ENCODE assay signal across 8 cellular contexts in the genomic region with DNA sequence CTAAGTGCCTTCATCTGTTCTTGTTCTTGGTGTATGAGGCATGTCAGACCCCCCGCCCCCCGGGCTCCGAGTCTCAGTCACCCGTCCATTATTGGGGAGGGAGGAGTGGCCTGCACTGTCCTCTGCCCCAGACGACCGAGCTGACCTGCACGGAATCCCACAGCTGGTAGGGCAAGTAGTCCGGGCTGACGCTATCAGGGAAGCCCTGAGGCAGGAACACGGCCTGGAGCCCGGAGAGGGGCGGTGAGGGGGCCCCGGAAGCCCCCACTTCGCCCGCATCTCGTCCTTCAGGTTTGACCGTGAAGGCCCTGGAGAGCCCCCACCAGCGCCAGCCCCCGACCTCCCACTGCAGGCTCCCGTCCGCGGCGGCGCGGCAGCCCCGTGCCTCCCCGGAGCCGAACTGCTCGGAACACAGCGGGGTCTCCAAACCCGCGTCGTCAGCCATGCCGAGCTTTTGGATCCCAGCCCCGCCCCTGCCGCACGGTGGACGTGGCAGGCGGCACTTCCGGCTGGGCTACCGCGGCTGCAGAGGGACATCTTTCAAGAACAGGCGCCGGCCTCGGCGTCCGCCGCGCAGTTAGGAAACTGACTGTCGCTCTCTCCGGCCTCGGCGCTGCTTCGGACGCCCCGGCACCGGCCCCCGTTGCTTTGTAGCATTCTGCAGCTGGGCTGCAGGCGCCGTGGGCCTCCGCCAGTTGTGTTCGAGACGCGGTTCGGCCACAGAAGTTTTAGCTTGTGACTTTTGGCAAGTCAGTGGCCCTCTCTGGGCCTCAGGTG. TPM values are rescaled to one million over a fixed set of nuclear protein-coding genes. Genes with fewer than 3 reads are reported as not detected.
DNase-seq lines count a peak whose midpoint lies in the region; ATAC-seq and TF ChIP-seq lines count a peak whose summit lies in the region.

Gene RUSF1, minus strand, starts transcription at position 463 of the 777 bp plus-strand sequence. Its CDS starts 18 bp downstream, at position 445.

- no peaks in the 10 kb centered on the region for H3K9me3 Mint-ChIP-seq in neural crest cell

- peak; percentile 84 for ATAC-seq in GM21825 (IDR thresholded peaks at IDR 0.05; ENCODE audit: unreplicated experiment)

- intact Hi-C loops in stomach (cut with DNase I; ENCODE audit: low total_unique reads) = no loop called here

- no peaks in the 10 kb centered on the region for H3K9me2 ChIP-seq in Karpas-422 (replicated peaks; ENCODE audit: insufficient read depth, low read length)

- H3K36me3 ChIP-seq in Karpas-422 (ENCODE audit: insufficient read depth, low read length) (no peaks in the 10 kb centered on the region), stomach (peaks cover 0 to 24% (median 15%) of the 10 kb centered on the region in 4 donors)

- H3K9ac ChIP-seq in Karpas-422 (ENCODE audit: low read length) = peak within 1 kb of the TSS; percentile 84

- H3K4me3 Mint-ChIP-seq in neural crest cell = peak within 1 kb of the TSS; percentile 89

- peak within 1 kb of the TSS; percentile 12; the same call in 1 of the 2 replicates for H3K27ac ChIP-seq in Karpas-422 (ENCODE audit: low read length)
- H3K27ac ChIP-seq in stomach = peak within 1 kb of the TSS; percentile 90 to 98 (median 93)

- peaks cover 20% of the 10 kb centered on the region for H3K4me1 Mint-ChIP-seq in neural crest cell

- H3K4me2 ChIP-seq in Karpas-422 (ENCODE audit: low read depth, low read length, poor library complexity, severe bottlenecking) = peak within 1 kb of the TSS; percentile 94

- H3K27me3 Mint-ChIP-seq in neural crest cell (ENCODE audit: low read depth) = peaks cover 9% of the 10 kb centered on the region

- WGBS in stomach, 5 donors = 0 to 1% (median 0%) methylated on average over 13 to 65 of the region's 65 CpGs

- TF ChIP-seq CTCF in fibroblast of villous mesenchyme (IDR thresholded peaks at IDR 0.05; ENCODE audit: insufficient read depth, low read depth, low read length) (no peak), neural crest cell (conservative IDR thresholded peaks at IDR 0.05) (no peak), stomach (IDR thresholded peaks at IDR 0.05) (no peak)

- H3K9me3 ChIP-seq in Karpas-422 (ENCODE audit: low read length) (no peaks in the 10 kb centered on the region), stomach (no peaks in the 10 kb centered on the region)

- no peaks in the 10 kb centered on the region for H3K27me3 ChIP-seq in Karpas-422 (ENCODE audit: low read length)
- no peaks in the 10 kb centered on the region for H3K27me3 ChIP-seq in stomach

- no peaks in the 10 kb centered on the region for H3K36me3 Mint-ChIP-seq in neural crest cell (ENCODE audit: low read depth)

- H4K20me1 ChIP-seq in Karpas-422 (ENCODE audit: insufficient read depth, low read depth, low read length) = no peaks in the 10 kb centered on the region

- H3K4me3 ChIP-seq in Karpas-422 (ENCODE audit: low read length) = peak within 1 kb of the TSS; percentile 79
- peak within 1 kb of the TSS; percentile 96 for H3K4me3 ChIP-seq in fibroblast of villous mesenchyme (ENCODE audit: low read depth, low read length)
- peak within 1 kb of the TSS; percentile 62 to 87 (median 82) for H3K4me3 ChIP-seq in stomach

- peak; percentile 6 for TF ChIP-seq EP300 in stomach (IDR thresholded peaks at IDR 0.05)

- peak; percentile 91 for DNase-seq in EH (ENCODE audit: low read depth)
- DNase-seq in Karpas-422 = peak; percentile 94
- DNase-seq in activated effector memory CD4-positive, alpha-beta T cell treated with anti-CD3 and anti-CD28 coated beads, Interleukin-2, amount 50 U/mL, for 16 hours = peak; percentile 93
- DNase-seq in fibroblast of villous mesenchyme (ENCODE audit: low read depth) = peak; percentile 94
- peak; percentile 81 for DNase-seq in neural crest cell (ENCODE audit: low read depth, low spot score)
- DNase-seq in stomach = peak; percentile 93

- H3K27ac Mint-ChIP-seq in neural crest cell (ENCODE audit: unreplicated experiment) = peak within 1 kb of the TSS; percentile 98

- TF ChIP-seq POLR2A in Raji (IDR thresholded peaks at IDR 0.05; ENCODE audit: insufficient read depth, low read depth, low read length) (peak; percentile 84), stomach (IDR thresholded peaks at IDR 0.05) (no peak)

- H3K4me1 ChIP-seq in Karpas-422 (ENCODE audit: low read length) (peaks cover 29% of the 10 kb centered on the region), stomach (peaks cover 17 to 46% (median 35%) of the 10 kb centered on the region in 4 donors)

- H2AFZ ChIP-seq in Karpas-422 (ENCODE audit: low read length) = peak within 1 kb of the TSS; percentile 45

- peaks cover 35% of the 10 kb centered on the region for H3K79me2 ChIP-seq in Karpas-422 (ENCODE audit: low read length)

RNA-seq across cellular contexts. Expression of gene RUSF1, which starts in this region (rescaled TPM):
- total RNA-seq in Karpas-422 (2014; rRNA removed; shearing (Covaris generic); ENCODE audit: low replicate concordance) = 30.5 and 59.5 TPM in 2 replicates
- total RNA-seq in fibroblast of villous mesenchyme (52.2 and 56.7 TPM in 2 replicates), neural crest cell (47.6 and 47.7 TPM in 2 replicates), stomach (100 to 1,000 TPM in 1 of 5 donors, 10 to 100 TPM in 4; 27.4 to 171 (median 60.0) TPM)
- polyA plus RNA-seq in stomach = 10 to 100 TPM; 21.4 to 47.5 (median 28.8) TPM

Comparison
In these comparisons a context has a peak if more than half of its experiments do, and no peak if none do; other contexts are left out.
1. Peak in every context shown above with its lines: DNase-seq, ATAC-seq, H3K4me3 ChIP-seq and H3K27ac ChIP-seq.